In the genomic region with DNA sequence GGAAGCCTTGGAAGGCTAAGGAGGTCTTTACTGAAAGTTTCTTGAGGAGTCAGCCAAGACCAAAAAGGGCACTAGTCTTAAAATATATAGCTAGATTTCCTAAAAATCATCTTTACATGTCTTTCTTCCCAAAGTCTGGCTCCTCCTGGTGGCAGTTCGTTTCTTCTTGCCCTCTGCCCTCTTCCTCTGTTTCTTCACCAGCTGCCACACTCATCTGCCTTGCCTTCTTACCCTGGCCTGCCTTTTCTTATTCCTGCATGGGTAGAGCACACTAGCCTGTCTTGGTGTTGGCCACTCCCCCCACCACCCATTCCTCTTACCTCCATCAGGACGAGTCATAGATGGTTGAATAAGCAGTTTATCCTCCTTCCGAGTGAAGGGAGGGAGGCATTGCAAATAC, we compare ENCODE assay signal across 17 cellular contexts.
DNase-seq lines count a peak whose midpoint lies in the region; ATAC-seq and TF ChIP-seq lines count a peak whose summit lies in the region.
"Had no signal": no experiment of that assay in that cellular context is flagged by ENCODE, and none has a peak within 500 bp of the region (broad histone marks: within the 10 kb centered on the region; RNA-seq: fewer than 3 reads in every experiment).

No MANE protein-coding gene starts in this region.

- no peak overlapping the region for H3K4me3 ChIP-seq in DOHH2 (ENCODE audit: low read length)
- H3K4me3 ChIP-seq in Karpas-422 (ENCODE audit: low read length), result no peak overlapping the region
- H3K4me3 ChIP-seq in effector memory CD4-positive, alpha-beta T cell (ENCODE audit: insufficient read depth, low read depth, low read length, poor library complexity, severe bottlenecking), result no peak overlapping the region
- H3K4me3 ChIP-seq: dorsolateral prefrontal cortex, heart right ventricle, smooth muscle cell, suprapubic skin had no signal

- no peak overlapping the region for H3K27ac Mint-ChIP-seq in WTC11

- H4K20me1 ChIP-seq in DOHH2 (ENCODE audit: control insufficient read depth, insufficient read depth, low read depth, low read length) (no peaks in the 10 kb centered on the region), Karpas-422 (ENCODE audit: insufficient read depth, low read depth, low read length) (no peaks in the 10 kb centered on the region)

- no peaks in the 10 kb centered on the region for H3K79me2 ChIP-seq in DOHH2 (ENCODE audit: control insufficient read depth, low read length)
- H3K79me2 ChIP-seq in Karpas-422 (ENCODE audit: low read length), result no peaks in the 10 kb centered on the region

- CTCF ChIA-PET in WTC11 (lab: Charles Lee), result interaction anchor here (0.7 to 1.8 kb wide), 16 partner anchors 13 to 537 kb away, joined by 3 to 60 read pairs (median 4); no protein-coding TSS in a partner anchor

- H3K4me1 ChIP-seq in DOHH2 (ENCODE audit: control insufficient read depth, low read length) (no peaks in the 10 kb centered on the region), Karpas-422 (ENCODE audit: low read length) (no peaks in the 10 kb centered on the region)
- H3K4me1 ChIP-seq in effector memory CD4-positive, alpha-beta T cell (ENCODE audit: control insufficient read depth, insufficient read depth, low read length, poor library complexity, severe bottlenecking), result no peaks in the 10 kb centered on the region

- H3K9me2 ChIP-seq in DOHH2 (replicated peaks; ENCODE audit: control insufficient read depth, low read length) (no peaks in the 10 kb centered on the region), Karpas-422 (replicated peaks; ENCODE audit: insufficient read depth, low read length) (no peaks in the 10 kb centered on the region)

- no peak overlapping the region for H3K4me2 ChIP-seq in DOHH2 (ENCODE audit: low read length)
- no peak overlapping the region for H3K4me2 ChIP-seq in Karpas-422 (ENCODE audit: low read depth, low read length, poor library complexity, severe bottlenecking)
- H3K4me2 ChIP-seq: smooth muscle cell had no signal

- H3K27me3 ChIP-seq in DOHH2 (ENCODE audit: control insufficient read depth, low read length), result peaks cover 14% of the 10 kb centered on the region; the same call in 1 of the 2 replicates
- no peaks in the 10 kb centered on the region for H3K27me3 ChIP-seq in Karpas-422 (ENCODE audit: low read length)
- H3K27me3 ChIP-seq in effector memory CD4-positive, alpha-beta T cell (replicated peaks; ENCODE audit: control insufficient read depth, insufficient read depth, low read length, poor library complexity, severe bottlenecking), result no peaks in the 10 kb centered on the region
- H3K27me3 ChIP-seq: heart right ventricle, suprapubic skin had no signal

- no peaks in the 10 kb centered on the region for H3K9me3 ChIP-seq in DOHH2 (ENCODE audit: control insufficient read depth, insufficient read depth, low read length)
- H3K9me3 ChIP-seq in Karpas-422 (ENCODE audit: low read length), result no peaks in the 10 kb centered on the region
- no peaks in the 10 kb centered on the region for H3K9me3 ChIP-seq in effector memory CD4-positive, alpha-beta T cell (ENCODE audit: control insufficient read depth, low read length)
- H3K9me3 ChIP-seq: heart right ventricle, suprapubic skin had no signal

- no peaks in the 10 kb centered on the region for H3K36me3 Mint-ChIP-seq in WTC11

- peak; percentile 43 for DNase-seq in Karpas-422
- DNase-seq in WTC11 (ENCODE audit: low spot score), result no peak
- DNase-seq in iris pigment epithelial cell (ENCODE audit: low read depth), result peak; percentile 1
- no peak for DNase-seq in NCI-H2171 treated with DMSO at 0.1 percent for 48 hours (lab: John Stamatoyannopoulos, UW)
- DNase-seq in AG08395 (ENCODE audit: low spot score), result no peak
- DNase-seq in effector memory CD4-positive, alpha-beta T cell, result no peak
- DNase-seq in DMS 273 treated with DMSO at 0.1 percent for 48 hours (lab: John Stamatoyannopoulos, UW), result no peak
- DNase-seq: COR-L47, dorsolateral prefrontal cortex, GOT3, heart right ventricle, NCI-H146, NCI-H748 treated with DMSO at 0.1 percent for 48 hours, SIG-M5 had no signal

- H3K36me3 ChIP-seq in DOHH2 (ENCODE audit: control insufficient read depth, low read length) (no peaks in the 10 kb centered on the region), Karpas-422 (ENCODE audit: insufficient read depth, low read length) (no peaks in the 10 kb centered on the region)
- H3K36me3 ChIP-seq in effector memory CD4-positive, alpha-beta T cell (ENCODE audit: control insufficient read depth, insufficient read depth, low read length), result no peaks in the 10 kb centered on the region
- H3K36me3 ChIP-seq: heart right ventricle, suprapubic skin had no signal

- H3K27ac ChIP-seq in DOHH2 (ENCODE audit: low read depth, low read length), result no peak overlapping the region
- H3K27ac ChIP-seq in Karpas-422 (ENCODE audit: low read length), result no peak overlapping the region
- H3K27ac ChIP-seq in effector memory CD4-positive, alpha-beta T cell (ENCODE audit: insufficient read depth, low read length, poor library complexity, severe bottlenecking), result no peak overlapping the region
- H3K27ac ChIP-seq: dorsolateral prefrontal cortex, heart right ventricle, suprapubic skin had no signal

- no peak overlapping the region for H2AFZ ChIP-seq in Karpas-422 (ENCODE audit: low read length)

- no peak overlapping the region for H3K9ac ChIP-seq in Karpas-422 (ENCODE audit: low read length)

- TF ChIP-seq CTCF in DOHH2 (IDR thresholded peaks at IDR 0.05; ENCODE audit: low read depth, low read length, poor library complexity, severe bottlenecking) (peak; percentile 20), WTC11 (IDR thresholded peaks at IDR 0.05) (no peak)

- H3K4me3 Mint-ChIP-seq in WTC11, result no peak overlapping the region

- H3K9me3 Mint-ChIP-seq in WTC11, result no peaks in the 10 kb centered on the region

- H3K27me3 Mint-ChIP-seq in WTC11 (ENCODE audit: low read depth), result no peaks in the 10 kb centered on the region

- ATAC-seq in WTC11, result peak; percentile 81

- no peaks in the 10 kb centered on the region for H3F3A ChIP-seq in DOHH2 (ENCODE audit: control insufficient read depth, insufficient read depth)

- POLR2A ChIA-PET in WTC11 (lab: Charles Lee), result no interaction called here

- H3K4me1 Mint-ChIP-seq in WTC11, result peaks cover 5% of the 10 kb centered on the region

TF ChIP-seq in WTC11, 78 proteins besides CTCF, POLR2A, EP300 and RAD21:
- TF ChIP-seq ZNF232 (CRISPR knock-in tag; IDR thresholded peaks at IDR 0.05) (no peak), PRRX2 (CRISPR knock-in tag; IDR thresholded peaks at IDR 0.05) (no peak)
- TF ChIP-seq, protein P1, sequence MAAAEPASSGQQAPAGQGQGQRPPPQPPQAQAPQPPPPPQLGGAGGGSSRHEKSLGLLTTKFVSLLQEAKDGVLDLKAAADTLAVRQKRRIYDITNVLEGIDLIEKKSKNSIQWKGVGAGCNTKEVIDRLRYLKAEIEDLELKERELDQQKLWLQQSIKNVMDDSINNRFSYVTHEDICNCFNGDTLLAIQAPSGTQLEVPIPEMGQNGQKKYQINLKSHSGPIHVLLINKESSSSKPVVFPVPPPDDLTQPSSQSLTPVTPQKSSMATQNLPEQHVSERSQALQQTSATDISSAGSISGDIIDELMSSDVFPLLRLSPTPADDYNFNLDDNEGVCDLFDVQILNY (CRISPR knock-in tag; IDR thresholded peaks at IDR 0.05), result no peak

Comparison
In these comparisons a context has a peak if more than half of its experiments do, and no peak if none do; other contexts are left out.
1. DNase-seq: peak in Karpas-422 (single experiment) and iris pigment epithelial cell (single experiment); none in WTC11 (single experiment), NCI-H2171 treated with DMSO at 0.1 percent for 48 hours (single experiment), AG08395 (single experiment), effector memory CD4-positive, alpha-beta T cell (0 of 3) and DMS 273 treated with DMSO at 0.1 percent for 48 hours (single experiment).